11 cellular contexts compared by ENCODE assay signal in genomic region chr10:72061491-72061890, GRCh38. TPM values are rescaled to one million over a fixed set of nuclear protein-coding genes. Genes with fewer than 3 reads are reported as not detected.
DNase-seq lines count a peak whose midpoint lies in the region; ATAC-seq and TF ChIP-seq lines count a peak whose summit lies in the region.
"Had no signal": no experiment of that assay in that cellular context is flagged by ENCODE, and none has a peak within 500 bp of the region (broad histone marks: within the 10 kb centered on the region; RNA-seq: fewer than 3 reads in every experiment).

No MANE protein-coding gene starts in this region.

- H3K27me3 Mint-ChIP-seq in stimulated activated naive CD8-positive, alpha-beta T cell treated with anti-CD3 and anti-CD28 coated beads, Interleukin-15, amount 100 ng/mL, for 72 hours: no peaks in the 10 kb centered on the region
- H3K27me3 Mint-ChIP-seq in effector memory CD8-positive, alpha-beta T cell: no peaks in the 10 kb centered on the region

- no peak overlapping the region for H3K4me3 Mint-ChIP-seq in stimulated activated naive CD8-positive, alpha-beta T cell treated with anti-CD3 and anti-CD28 coated beads, Interleukin-15, amount 100 ng/mL, for 72 hours
- H3K4me3 Mint-ChIP-seq in effector memory CD8-positive, alpha-beta T cell: peak overlapping the region; percentile 38 to 67

- peaks cover 69% of the 10 kb centered on the region for H3K4me1 Mint-ChIP-seq in stimulated activated naive CD8-positive, alpha-beta T cell treated with anti-CD3 and anti-CD28 coated beads, Interleukin-15, amount 100 ng/mL, for 72 hours
- peaks cover 35 to 44% of the 10 kb centered on the region in 2 donors for H3K4me1 Mint-ChIP-seq in effector memory CD8-positive, alpha-beta T cell (ENCODE audit: low read depth in 2 of 2)
- H3K4me1 Mint-ChIP-seq: CD14-positive monocyte had no signal

- peak; percentile 3 for ATAC-seq in stimulated activated naive CD8-positive, alpha-beta T cell treated with anti-CD3 and anti-CD28 coated beads, Interleukin-15, amount 100 ng/mL, for 72 hours
- ATAC-seq in stimulated activated naive CD8-positive, alpha-beta T cell treated with anti-CD3 and anti-CD28 coated beads, Interleukin-15, Interleukin-2, amounts not matched to agents 100 U/mL and 50 U/mL, for 24 hours: no peak
- no peak for ATAC-seq in PC-3
- peak; percentile 4 for ATAC-seq in effector memory CD8-positive, alpha-beta T cell (replicated peaks)

- POLR2A ChIA-PET in PC-3 (lab: Charles Lee; ENCODE audit: unreplicated experiment): no interaction called here

- peaks cover 99% of the 10 kb centered on the region for H3K36me3 Mint-ChIP-seq in effector memory CD8-positive, alpha-beta T cell (ENCODE audit: insufficient read depth)
- H3K36me3 Mint-ChIP-seq: CD14-positive monocyte had no signal

- BruUV-seq in PC-3 (replicated peaks; lab: Mats Ljungman, UMichigan): no TSS peak

- H3F3A ChIP-seq in PC-3 (ENCODE audit: low read length, unreplicated experiment): no peaks in the 10 kb centered on the region
- H3F3A ChIP-seq in smooth muscle cell (ENCODE audit: low read depth): no peaks in the 10 kb centered on the region

- CTCF ChIA-PET in PC-3 (lab: Charles Lee): no interaction called here

- H4K20me1 ChIP-seq in PC-3 (ENCODE audit: low read length) (no peaks in the 10 kb centered on the region), smooth muscle cell (ENCODE audit: low read depth) (no peaks in the 10 kb centered on the region)

- no peak overlapping the region for H3K27ac ChIP-seq in PC-3 (ENCODE audit: low read length)
- H3K27ac ChIP-seq in smooth muscle cell (ENCODE audit: low read depth): no peak overlapping the region
- H3K27ac ChIP-seq: epithelial cell of prostate had no signal

- no peaks in the 10 kb centered on the region for H3K9me2 ChIP-seq in PC-3 (replicated peaks; ENCODE audit: low read length)

- 70% methylated on average over 5 of the region's 5 CpGs for WGBS in smooth muscle cell (ENCODE audit: low lambda C conversion rate)

- intact Hi-C loops in PC-3 (cut with micrococcal nuclease): no loop called here

- H3K4me2 ChIP-seq in PC-3 (ENCODE audit: low read length): no peak overlapping the region
- no peak overlapping the region for H3K4me2 ChIP-seq in smooth muscle cell

- H3K9me3 ChIP-seq in PC-3 (ENCODE audit: low read length): no peaks in the 10 kb centered on the region
- H3K9me3 ChIP-seq in smooth muscle cell (replicated peaks; ENCODE audit: low read depth): no peaks in the 10 kb centered on the region

- no peak for DNase-seq in stimulated activated naive CD8-positive, alpha-beta T cell treated with anti-CD3 and anti-CD28 coated beads, Interleukin-15, amount 100 ng/mL, for 72 hours
- no peak for DNase-seq in stimulated activated naive CD8-positive, alpha-beta T cell treated with anti-CD3 and anti-CD28 coated beads, Interleukin-15, Interleukin-2, amounts not matched to agents 100 U/mL and 50 U/mL, for 24 hours
- DNase-seq in PC-3: no peak
- no peak for DNase-seq in effector memory CD8-positive, alpha-beta T cell
- DNase-seq in activated CD4-positive, CD25-positive, alpha-beta regulatory T cell (lab: John Stamatoyannopoulos, UW): no peak
- no peak for DNase-seq in smooth muscle cell (lab: John Stamatoyannopoulos, UW; ENCODE audit: unreplicated experiment)
- DNase-seq in GM19238 (ENCODE audit: insufficient read length, low spot score): no peak
- no peak for DNase-seq in kidney glomerular epithelial cell (lab: John Stamatoyannopoulos, UW)
- DNase-seq: NCI-H748 treated with DMSO at 0.1 percent for 48 hours had no signal

- H3K79me2 ChIP-seq in PC-3 (ENCODE audit: low read length) (no peaks in the 10 kb centered on the region), smooth muscle cell (ENCODE audit: low read depth) (no peaks in the 10 kb centered on the region)

- H3K4me1 ChIP-seq in PC-3 (ENCODE audit: insufficient read depth, low read length): peaks cover 8% of the 10 kb centered on the region
- no peaks in the 10 kb centered on the region for H3K4me1 ChIP-seq in smooth muscle cell (ENCODE audit: low read depth)

- H3K4me3 ChIP-seq in PC-3 (ENCODE audit: low read length) (no peak overlapping the region), smooth muscle cell (no peak overlapping the region)

- H3K27me3 ChIP-seq in PC-3 (ENCODE audit: low read length): no peaks in the 10 kb centered on the region
- H3K27me3 ChIP-seq in smooth muscle cell (ENCODE audit: low read depth): no peaks in the 10 kb centered on the region

- no peaks in the 10 kb centered on the region for H3K36me3 ChIP-seq in PC-3 (ENCODE audit: low read depth, low read length)
- H3K36me3 ChIP-seq in smooth muscle cell (ENCODE audit: low read depth): no peaks in the 10 kb centered on the region

- H3K9ac ChIP-seq in PC-3 (ENCODE audit: low read length) (no peak overlapping the region), smooth muscle cell (ENCODE audit: low read depth) (no peak overlapping the region)

- H3K9me3 Mint-ChIP-seq in stimulated activated naive CD8-positive, alpha-beta T cell treated with anti-CD3 and anti-CD28 coated beads, Interleukin-15, amount 100 ng/mL, for 72 hours: no peaks in the 10 kb centered on the region
- H3K9me3 Mint-ChIP-seq in effector memory CD8-positive, alpha-beta T cell: no peaks in the 10 kb centered on the region
- H3K9me3 Mint-ChIP-seq: CD14-positive monocyte had no signal

- H3K27ac Mint-ChIP-seq in stimulated activated naive CD8-positive, alpha-beta T cell treated with anti-CD3 and anti-CD28 coated beads, Interleukin-15, amount 100 ng/mL, for 72 hours: peak overlapping the region in 1 of 2 donors; percentile 85
- H3K27ac Mint-ChIP-seq in effector memory CD8-positive, alpha-beta T cell: peak overlapping the region; percentile 81 to 98
- H3K27ac Mint-ChIP-seq: CD14-positive monocyte had no signal

- H2AFZ ChIP-seq in PC-3 (ENCODE audit: low read length) (no peak overlapping the region), smooth muscle cell (ENCODE audit: low read depth) (no peak overlapping the region)

- TF ChIP-seq CTCF in PC-3 (conservative IDR thresholded peaks at IDR 0.05; ENCODE audit: low read depth, low read length) (peak; percentile 51), smooth muscle cell (IDR thresholded peaks at IDR 0.05; ENCODE audit: borderline replicate concordance, insufficient read depth, poor library complexity, severe bottlenecking) (no peak)

RNA-seq across cellular contexts. Expression of gene SPOCK2, which starts 26.9 kb away (rescaled TPM):
- total RNA-seq in PC-3 (2014; rRNA removed): 0.06 and 0.33 TPM in 2 replicates
- 0.09 and 1.1 TPM in 2 replicates for total RNA-seq in smooth muscle cell
- polyA plus RNA-seq in smooth muscle cell: 0.47 TPM in 1 of 2 replicates, not detected in the other

Comparison
In these comparisons a context has a peak if more than half of its experiments do, and no peak if none do; other contexts are left out.
1. ATAC-seq: peak in stimulated activated naive CD8-positive, alpha-beta T cell treated with anti-CD3 and anti-CD28 coated beads, Interleukin-15, amount 100 ng/mL, for 72 hours (single experiment) and effector memory CD8-positive, alpha-beta T cell (single experiment); none in stimulated activated naive CD8-positive, alpha-beta T cell treated with anti-CD3 and anti-CD28 coated beads, Interleukin-15, Interleukin-2, amounts not matched to agents 100 U/mL and 50 U/mL, for 24 hours (single experiment) and PC-3 (single experiment).
2. H3K4me3 Mint-ChIP-seq: peak in effector memory CD8-positive, alpha-beta T cell (2 of 2); none in stimulated activated naive CD8-positive, alpha-beta T cell treated with anti-CD3 and anti-CD28 coated beads, Interleukin-15, amount 100 ng/mL, for 72 hours (0 of 2).